Comparison of ENCODE assay signal across 25 cellular contexts in genomic region chr20:20023395-20023794, GRCh38. TPM values are rescaled to one million over a fixed set of nuclear protein-coding genes. Genes with fewer than 3 reads are reported as not detected.
"Had no signal": no experiment of that assay in that cellular context is flagged by ENCODE, and none has a peak within 500 bp of the region (broad histone marks: within the 10 kb centered on the region; RNA-seq: fewer than 3 reads in every experiment).

No MANE protein-coding gene starts in this region.

- H3K9me3 ChIP-seq: colonic mucosa, lower lobe of right lung, upper lobe of left lung had no signal

- H3K27me3 ChIP-seq: colonic mucosa, dorsolateral prefrontal cortex, hepatocyte, neural progenitor cell, upper lobe of left lung had no signal

- H2AFZ ChIP-seq: hepatocyte, neural progenitor cell had no signal

- H3K36me3 ChIP-seq: colonic mucosa, neural progenitor cell had no signal

- H3K4me3 ChIP-seq: colonic mucosa, dorsolateral prefrontal cortex, hepatocyte, lower lobe of right lung, neural progenitor cell, upper lobe of left lung had no signal

- H3K27ac ChIP-seq: colonic mucosa, hepatocyte, lower lobe of right lung, neural progenitor cell, upper lobe of left lung, VCaP had no signal

- H3K4me3 Mint-ChIP-seq: activated naive CD4-positive, alpha-beta T cell treated with anti-CD3 and anti-CD28 coated beads, Interleukin-2, amount 50 U/mL, for 24 hours; effector memory CD8-positive, alpha-beta T cell; immature natural killer cell; neural progenitor cell had no signal

- H3K9me3 Mint-ChIP-seq: activated naive CD4-positive, alpha-beta T cell treated with anti-CD3 and anti-CD28 coated beads, Interleukin-2, amount 50 U/mL, for 24 hours; activated T-helper 2 cell treated with anti-CD3 and anti-CD28 coated beads, Interferon-gamma antibody, Interleukin-2, Interleukin-4, amounts not matched to agents 10 μg/mL and 5 μg/mL and 100 μg/mL, durations not matched to agents 14 hours and 24 hours and 36 hours; effector memory CD8-positive, alpha-beta T cell; immature natural killer cell; naive B cell; neural progenitor cell had no signal

- ATAC-seq: activated CD4-positive, CD25-positive, alpha-beta regulatory T cell treated with anti-CD3 and anti-CD28 coated beads, Interleukin-2, amount 50 U/mL, for 24 hours; effector memory CD8-positive, alpha-beta T cell; esophagus mucosa; left lobe of liver; lower lobe of right lung; stimulated activated naive CD8-positive, alpha-beta T cell treated with anti-CD3 and anti-CD28 coated beads, Interleukin-15, Interleukin-2, amounts not matched to agents 100 U/mL and 50 U/mL, for 24 hours had no signal

- H3K27ac Mint-ChIP-seq: activated naive CD4-positive, alpha-beta T cell treated with anti-CD3 and anti-CD28 coated beads, Interleukin-2, amount 50 U/mL, for 24 hours; activated T-helper 2 cell treated with anti-CD3 and anti-CD28 coated beads, Interferon-gamma antibody, Interleukin-2, Interleukin-4, amounts not matched to agents 10 μg/mL and 5 μg/mL and 100 μg/mL, durations not matched to agents 14 hours and 24 hours and 36 hours; neural progenitor cell; progenitor cell of endocrine pancreas had no signal

- H3K27me3 Mint-ChIP-seq: activated naive CD4-positive, alpha-beta T cell treated with anti-CD3 and anti-CD28 coated beads, Interleukin-2, amount 50 U/mL, for 24 hours; effector memory CD8-positive, alpha-beta T cell; naive B cell; progenitor cell of endocrine pancreas had no signal

- H3K4me2 ChIP-seq: hepatocyte, neural progenitor cell had no signal

- H3K9ac ChIP-seq: neural progenitor cell had no signal

- DNase-seq: amygdala; colonic mucosa; dorsolateral prefrontal cortex; effector memory CD8-positive, alpha-beta T cell; foreskin melanocyte; immature natural killer cell; lower lobe of right lung; naive B cell; retina; stimulated activated CD4-positive, alpha-beta T cell treated with anti-CD3 and anti-CD28 coated beads, Interleukin-4, amount 100 ng/mL, for 1 hour; stimulated activated naive CD8-positive, alpha-beta T cell treated with anti-CD3 and anti-CD28 coated beads, Interleukin-15, Interleukin-2, amounts not matched to agents 100 U/mL and 50 U/mL, for 24 hours had no signal

RNA-seq across cellular contexts. Expression of gene CFAP61, which starts 28.9 kb away (rescaled TPM):
- total RNA-seq: activated T-helper 2 cell treated with anti-CD3 and anti-CD28 coated beads, Interferon-gamma antibody, Interleukin-2, Interleukin-4, amounts not matched to agents 10 μg/mL and 5 μg/mL and 100 μg/mL, durations not matched to agents 14 hours and 24 hours and 36 hours; endothelial cell of umbilical vein; esophagus mucosa; kidney epithelial cell; left lobe of liver; omental fat pad; T-helper 2 cell treated with Interferon-gamma antibody and Interleukin-4, amounts not matched to agents 100 ng/mL and 5 ng/mL, for 36 hours had no signal
